In genomic region chr1:248825136-248825535, GRCh38 we compare ENCODE assay signal across 2 cellular contexts.
TF ChIP-seq lines count a peak whose summit lies in the region.

No MANE protein-coding gene starts in this region.

TF ChIP-seq in SK-N-SH, 30 proteins besides CTCF, POLR2A, EP300 and RAD21 (continued from another document):
- TF ChIP-seq TCF12 (IDR thresholded peaks at IDR 0.05) (no peak), TAF1 (IDR thresholded peaks at IDR 0.05; ENCODE audit: borderline replicate concordance, low read depth, low read length) (no peak), REST (IDR thresholded peaks at IDR 0.05; ENCODE audit: low read depth, low read length) (no peak), TEAD4 (IDR thresholded peaks at IDR 0.05; ENCODE audit: borderline replicate concordance, insufficient read depth) (no peak), RXRA (IDR thresholded peaks at IDR 0.05; ENCODE audit: borderline replicate concordance, low read depth) (no peak), IRF3 (IDR thresholded peaks at IDR 0.05; ENCODE audit: low read depth, low read length) (no peak), EZH2phosphoT487 (IDR thresholded peaks at IDR 0.05; ENCODE audit: borderline replicate concordance, low read depth) (no peak), GATA2 (CRISPR knock-in tag; IDR thresholded peaks at IDR 0.05) (no peak), MXI1 (IDR thresholded peaks at IDR 0.05; ENCODE audit: low read depth, low read length) (no peak), PBX3 (IDR thresholded peaks at IDR 0.05) (no peak), GABPA (IDR thresholded peaks at IDR 0.05; ENCODE audit: low read depth) (no peak), FOXM1 (IDR thresholded peaks at IDR 0.05; ENCODE audit: low read depth) (no peak), MEF2A (IDR thresholded peaks at IDR 0.05; ENCODE audit: borderline replicate concordance, low read depth) (no peak), MAX (IDR thresholded peaks at IDR 0.05; ENCODE audit: low read depth) (no peak), SMC3 (IDR thresholded peaks at IDR 0.05; ENCODE audit: low read depth, low read length) (no peak), USF1 (IDR thresholded peaks at IDR 0.05; ENCODE audit: borderline replicate concordance, low read depth) (no peak), POLR2AphosphoS5 (IDR thresholded peaks at IDR 0.05; ENCODE audit: low read depth, low read length) (no peak)

TF ChIP-seq in SK-N-SH treated with all-trans-retinoic acid at 6 μM for 48 hours, 23 proteins besides CTCF, POLR2A, EP300 and RAD21 (continued from another document):
- no peak for TF ChIP-seq RARB (CRISPR knock-in tag; IDR thresholded peaks at IDR 0.05)
- TF ChIP-seq TCF4 (CRISPR knock-in tag; IDR thresholded peaks at IDR 0.05; ENCODE audit: borderline replicate concordance), result no peak
- TF ChIP-seq ZNF565 (CRISPR knock-in tag; conservative IDR thresholded peaks at IDR 0.05; ENCODE audit: low read depth), result no peak
- TF ChIP-seq ESRRG (CRISPR knock-in tag; IDR thresholded peaks at IDR 0.05), result no peak
- TF ChIP-seq SNAI2 (CRISPR knock-in tag; IDR thresholded peaks at IDR 0.05), result no peak
- no peak for TF ChIP-seq TOX (CRISPR knock-in tag; IDR thresholded peaks at IDR 0.05; ENCODE audit: borderline replicate concordance)
- TF ChIP-seq CSDC2 (CRISPR knock-in tag; IDR thresholded peaks at IDR 0.05), result no peak
- no peak for TF ChIP-seq ZFP30 (CRISPR knock-in tag; IDR thresholded peaks at IDR 0.05)
- TF ChIP-seq ZNF8 (CRISPR knock-in tag; IDR thresholded peaks at IDR 0.05), result no peak
- no peak for TF ChIP-seq ISL1 (CRISPR knock-in tag; IDR thresholded peaks at IDR 0.05)
- TF ChIP-seq PATZ1 (CRISPR knock-in tag; IDR thresholded peaks at IDR 0.05; ENCODE audit: borderline replicate concordance), result no peak
